In genomic region chr11:36228689-36229088, GRCh38 we compare ENCODE assay signal across 1 cellular context.
TF ChIP-seq lines count a peak whose summit lies in the region.

No MANE protein-coding gene starts in this region.

TF ChIP-seq in SK-N-SH, 30 proteins besides CTCF, POLR2A, EP300 and RAD21 (continued from another document):
- TF ChIP-seq ZBTB33 (IDR thresholded peaks at IDR 0.05; ENCODE audit: borderline replicate concordance, low read depth) (no peak), RCOR1 (IDR thresholded peaks at IDR 0.05; ENCODE audit: low read length) (no peak), FOXM1 (IDR thresholded peaks at IDR 0.05; ENCODE audit: low read depth) (no peak)
TF ChIP-seq in SK-N-SH: peak in this region for 0.
